Comparison of ENCODE assay signal across 15 cellular contexts in the genomic region with DNA sequence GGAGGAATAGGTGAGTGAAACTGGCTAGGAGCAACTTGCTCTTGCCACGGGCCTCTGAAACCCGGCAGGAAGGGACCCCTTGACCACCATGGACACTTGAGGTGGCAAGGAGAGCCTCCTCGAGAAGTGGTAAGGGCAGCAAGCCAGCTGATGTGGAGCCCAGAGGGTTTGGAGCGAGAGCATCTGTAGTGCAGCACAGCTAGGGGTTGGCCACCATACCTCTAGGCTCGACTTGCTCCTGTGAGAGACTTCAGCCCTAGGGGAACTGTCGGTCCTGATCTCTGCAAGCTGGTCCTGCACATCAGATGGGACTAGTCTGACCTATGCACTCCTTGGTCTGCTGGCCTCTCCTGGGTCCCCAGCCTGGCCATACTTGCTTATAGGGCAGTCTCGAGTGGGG.
A peak's percentile ranks its signal among the peaks of the same experiment; 100 is the strongest.
DNase-seq lines count a peak whose midpoint lies in the region; ATAC-seq and TF ChIP-seq lines count a peak whose summit lies in the region.
"Had no signal": no experiment of that assay in that cellular context is flagged by ENCODE, and none has a peak within 500 bp of the region (broad histone marks: within the 10 kb centered on the region; RNA-seq: fewer than 3 reads in every experiment).

No MANE protein-coding gene starts in this region.

- ATAC-seq in sciatic nerve: peak; percentile 28
- peak; percentile 12 for ATAC-seq in upper lobe of right lung
- ATAC-seq in gastroesophageal sphincter: no peak
- ATAC-seq: GM12878 had no signal

- H3K36me3 ChIP-seq in OCI-LY3 (replicated peaks; ENCODE audit: low read depth, low read length): no peaks in the 10 kb centered on the region
- no peaks in the 10 kb centered on the region for H3K36me3 ChIP-seq in upper lobe of right lung
- H3K36me3 ChIP-seq in gastroesophageal sphincter: no peaks in the 10 kb centered on the region
- H3K36me3 ChIP-seq: BLaER1 treated with 17β-estradiol and CSF1 and Interleukin-3, amounts not matched to agents 10 nM and 100 nM had no signal

- H4K20me1 ChIP-seq in OCI-LY3 (ENCODE audit: insufficient read depth, low read length): no peaks in the 10 kb centered on the region
- H4K20me1 ChIP-seq: BLaER1 treated with 17β-estradiol and CSF1 and Interleukin-3, amounts not matched to agents 10 nM and 100 nM had no signal

- no peaks in the 10 kb centered on the region for H3K4me1 ChIP-seq in OCI-LY3 (ENCODE audit: low read length)
- H3K4me1 ChIP-seq in upper lobe of right lung: no peaks in the 10 kb centered on the region
- H3K4me1 ChIP-seq in gastroesophageal sphincter: no peaks in the 10 kb centered on the region
- H3K4me1 ChIP-seq: BLaER1 treated with 17β-estradiol and CSF1 and Interleukin-3, amounts not matched to agents 10 nM and 100 nM had no signal

- H3K27ac ChIP-seq in OCI-LY3 (ENCODE audit: low read length) (no peak overlapping the region), upper lobe of right lung (no peak overlapping the region), gastroesophageal sphincter (no peak overlapping the region)
- H3K27ac ChIP-seq: BLaER1 treated with 17β-estradiol and CSF1 and Interleukin-3, amounts not matched to agents 10 nM and 100 nM had no signal

- H3K4me3 ChIP-seq in OCI-LY3 (ENCODE audit: low read length) (no peak overlapping the region), upper lobe of right lung (no peak overlapping the region), gastroesophageal sphincter (no peak overlapping the region)
- H3K4me3 ChIP-seq: BLaER1 treated with 17β-estradiol and CSF1 and Interleukin-3, amounts not matched to agents 10 nM and 100 nM; GM12878 had no signal

- no peak for TF ChIP-seq EP300 in gastroesophageal sphincter (IDR thresholded peaks at IDR 0.05)

- no peak overlapping the region for H3K9ac ChIP-seq in OCI-LY3 (ENCODE audit: low read length)
- H3K9ac ChIP-seq: BLaER1 treated with 17β-estradiol and CSF1 and Interleukin-3, amounts not matched to agents 10 nM and 100 nM had no signal

- WGBS in gastroesophageal sphincter (ENCODE audit: low coverage in 1 of 2), 2 donors: 100% methylated on average over 1 of the region's 7 CpGs; no CpG with 5 or more reads in 1 of the 2 donors

- TF ChIP-seq CTCF in OCI-LY3 (IDR thresholded peaks at IDR 0.05; ENCODE audit: low read depth, low read length) (no peak), upper lobe of right lung (IDR thresholded peaks at IDR 0.05) (no peak), gastroesophageal sphincter (IDR thresholded peaks at IDR 0.05) (no peak)

- no peak overlapping the region for H3K4me2 ChIP-seq in OCI-LY3 (ENCODE audit: low read length)
- H3K4me2 ChIP-seq: BLaER1 treated with 17β-estradiol and CSF1 and Interleukin-3, amounts not matched to agents 10 nM and 100 nM had no signal

- H3K9me3 ChIP-seq in OCI-LY3 (ENCODE audit: insufficient read depth, low read length) (no peaks in the 10 kb centered on the region), upper lobe of right lung (no peaks in the 10 kb centered on the region), gastroesophageal sphincter (no peaks in the 10 kb centered on the region)
- H3K9me3 ChIP-seq: BLaER1 treated with 17β-estradiol and CSF1 and Interleukin-3, amounts not matched to agents 10 nM and 100 nM had no signal

- H3K27me3 ChIP-seq in OCI-LY3 (ENCODE audit: low read depth, low read length): no peaks in the 10 kb centered on the region
- H3K27me3 ChIP-seq in upper lobe of right lung: no peaks in the 10 kb centered on the region
- H3K27me3 ChIP-seq in gastroesophageal sphincter: no peaks in the 10 kb centered on the region
- H3K27me3 ChIP-seq: BLaER1 treated with 17β-estradiol and CSF1 and Interleukin-3, amounts not matched to agents 10 nM and 100 nM had no signal

- TF ChIP-seq POLR2A in gastroesophageal sphincter (IDR thresholded peaks at IDR 0.05): no peak

- no peaks in the 10 kb centered on the region for H3K79me2 ChIP-seq in OCI-LY3 (ENCODE audit: low read length)

- intact Hi-C loops in sciatic nerve (cut with DNase I) (no loop called here), upper lobe of right lung (cut with DNase I) (no loop called here)

- peak; percentile 46 for DNase-seq in islet precursor cell
- no peak for DNase-seq in sciatic nerve (ENCODE audit: low spot score)
- DNase-seq in upper lobe of right lung: no peak
- no peak for DNase-seq in activated CD4-positive, alpha-beta T cell treated with anti-CD3 and anti-CD28 coated beads for 48 hours
- DNase-seq in iPS-NIHi11 (ENCODE audit: low spot score): no peak
- DNase-seq: CD8-positive, alpha-beta memory T cell; COR-L47; DMS 273 treated with DMSO at 0.1 percent for 48 hours; DMS53; DND-41; EL had no signal

- H2AFZ ChIP-seq in OCI-LY3 (ENCODE audit: low read depth, low read length): peak overlapping the region; percentile 89
